ENCODE assay signal across 25 cellular contexts in genomic region chr15:98711810-98712209, GRCh38.
DNase-seq lines count a peak whose midpoint lies in the region; ATAC-seq and TF ChIP-seq lines count a peak whose summit lies in the region.
"Had no signal": no experiment of that assay in that cellular context is flagged by ENCODE, and none has a peak within 500 bp of the region (broad histone marks: within the 10 kb centered on the region; RNA-seq: fewer than 3 reads in every experiment).

No MANE protein-coding gene starts in this region.

- POLR2A ChIA-PET in CD4-positive, alpha-beta T cell (lab: Charles Lee): no interaction called here
- POLR2A ChIA-PET in HEK293 (lab: Yijun Ruan, JAX): no interaction called here

- H3K4me1 Mint-ChIP-seq in activated naive CD4-positive, alpha-beta T cell treated with anti-CD3 and anti-CD28 coated beads for 36 hours (ENCODE audit: low read depth): peaks cover 63% of the 10 kb centered on the region
- peaks cover 64% of the 10 kb centered on the region for H3K4me1 Mint-ChIP-seq in CD4-positive, alpha-beta T cell (ENCODE audit: low read depth)
- H3K4me1 Mint-ChIP-seq in endothelial cell (ENCODE audit: unreplicated experiment): peaks cover 64% of the 10 kb centered on the region

- no peak overlapping the region for H3K4me3 Mint-ChIP-seq in activated naive CD4-positive, alpha-beta T cell treated with anti-CD3 and anti-CD28 coated beads for 36 hours
- H3K4me3 Mint-ChIP-seq in CD4-positive, alpha-beta T cell: no peak overlapping the region
- H3K4me3 Mint-ChIP-seq in endothelial cell (ENCODE audit: unreplicated experiment): peak overlapping the region; percentile 13
- H3K4me3 Mint-ChIP-seq: CD14-positive monocyte had no signal

- CTCF ChIA-PET in activated naive CD4-positive, alpha-beta T cell treated with anti-CD3 and anti-CD28 coated beads for 36 hours (lab: Charles Lee): no interaction called here
- CTCF ChIA-PET in CD4-positive, alpha-beta T cell (lab: Charles Lee): no interaction called here
- CTCF ChIA-PET in HEK293 (lab: Yijun Ruan, JAX): no interaction called here

- peak overlapping the region; percentile 32 for H3K27ac Mint-ChIP-seq in activated naive CD4-positive, alpha-beta T cell treated with anti-CD3 and anti-CD28 coated beads for 36 hours
- peak overlapping the region; percentile 27 for H3K27ac Mint-ChIP-seq in CD4-positive, alpha-beta T cell
- H3K27ac Mint-ChIP-seq in endothelial cell (ENCODE audit: unreplicated experiment): peak overlapping the region; percentile 54

- H3K4me1 ChIP-seq in HEK293 (ENCODE audit: control insufficient read depth, insufficient read depth, low read length): no peaks in the 10 kb centered on the region

- H3K27me3 Mint-ChIP-seq in activated naive CD4-positive, alpha-beta T cell treated with anti-CD3 and anti-CD28 coated beads for 36 hours (ENCODE audit: low read depth): no peaks in the 10 kb centered on the region
- no peaks in the 10 kb centered on the region for H3K27me3 Mint-ChIP-seq in CD4-positive, alpha-beta T cell
- peaks cover 8% of the 10 kb centered on the region for H3K27me3 Mint-ChIP-seq in endothelial cell (ENCODE audit: unreplicated experiment)

- H3K4me3 ChIP-seq in HEK293 (ENCODE audit: low read depth, low read length): no peak overlapping the region
- H3K4me3 ChIP-seq: SJSA1 had no signal

- H3K27me3 ChIP-seq in CD4-positive, alpha-beta T cell (ENCODE audit: control insufficient read depth, insufficient read depth, low read length): no peaks in the 10 kb centered on the region
- H3K27me3 ChIP-seq: BE2C, SJSA1 had no signal

- H3K9me3 ChIP-seq in CD4-positive, alpha-beta T cell (ENCODE audit: control insufficient read depth, low read length): peaks cover 7% of the 10 kb centered on the region
- no peaks in the 10 kb centered on the region for H3K9me3 ChIP-seq in HEK293 (ENCODE audit: control insufficient read depth, insufficient read depth, low read depth, low read length)
- H3K9me3 ChIP-seq: BE2C had no signal

- no peak for TF ChIP-seq CTCF in CD4-positive, alpha-beta T cell (IDR thresholded peaks at IDR 0.05)
- TF ChIP-seq CTCF in HEK293 (tag by site-specific recombination; IDR thresholded peaks at IDR 0.05): no peak
- no peak for TF ChIP-seq CTCF in endothelial cell (IDR thresholded peaks at IDR 0.05; ENCODE audit: unreplicated experiment)

- intact Hi-C loops in activated naive CD4-positive, alpha-beta T cell treated with anti-CD3 and anti-CD28 coated beads for 36 hours (cut with micrococcal nuclease): loop anchor here (2.0 kb wide), 1 partner anchor 43 kb away; no protein-coding TSS in a partner anchor
- intact Hi-C loops in CD4-positive, alpha-beta T cell (cut with DNase I, micrococcal nuclease): no loop called here

- peaks cover 38% of the 10 kb centered on the region for H3K36me3 Mint-ChIP-seq in activated naive CD4-positive, alpha-beta T cell treated with anti-CD3 and anti-CD28 coated beads for 36 hours (ENCODE audit: low read depth)
- peaks cover 52% of the 10 kb centered on the region for H3K36me3 Mint-ChIP-seq in CD4-positive, alpha-beta T cell (ENCODE audit: low read depth)
- peaks cover 20% of the 10 kb centered on the region for H3K36me3 Mint-ChIP-seq in endothelial cell (ENCODE audit: low read depth, unreplicated experiment)

- H3K9me3 Mint-ChIP-seq in activated naive CD4-positive, alpha-beta T cell treated with anti-CD3 and anti-CD28 coated beads for 36 hours: peaks cover 12% of the 10 kb centered on the region
- H3K9me3 Mint-ChIP-seq in CD4-positive, alpha-beta T cell: peaks cover 2% of the 10 kb centered on the region
- no peaks in the 10 kb centered on the region for H3K9me3 Mint-ChIP-seq in endothelial cell (ENCODE audit: unreplicated experiment)

- peaks cover 4 to 18% of the 10 kb centered on the region in 2 experiments; a peak in 1 of 3 replicates for H3K36me3 ChIP-seq in HEK293 (ENCODE audit: control insufficient read depth in 2 of 2, insufficient read depth in 1 of 2, low read length in 2 of 2)

- ATAC-seq in CD4-positive, alpha-beta T cell (ENCODE audit: poor library complexity): no peak
- no peak for ATAC-seq in GM21529 (IDR thresholded peaks at IDR 0.05; ENCODE audit: unreplicated experiment)

- no peak for DNase-seq in activated naive CD4-positive, alpha-beta T cell treated with anti-CD3 and anti-CD28 coated beads for 36 hours
- no peak for DNase-seq in activated naive CD4-positive, alpha-beta T cell treated with anti-CD3 and anti-CD28 coated beads, Interleukin-2, amount 50 U/mL, for 16 hours
- no peak for DNase-seq in CD4-positive, alpha-beta T cell
- DNase-seq in endothelial cell (ENCODE audit: low spot score) (no peak), DMS79 treated with DMSO at 0.1 percent for 48 hours (lab: John Stamatoyannopoulos, UW) (no peak), NCI-H345 treated with DMSO at 0.1 percent for 48 hours (lab: John Stamatoyannopoulos, UW; ENCODE audit: unreplicated experiment) (no peak)
- DNase-seq: 8988T, ACHN, BE2C, DMS53, KBM-7, MV-4-11, NCI-H1105, NCI-H1436 treated with DMSO at 0.1 percent for 48 hours, NCI-H1930, NCI-H2107, NCI-H446, NCI-H524 treated with DMSO at 0.1 percent for 48 hours, NCI-H774, Right ventricle myocardium superior, RPMI8226 had no signal

- no peak overlapping the region for H3K27ac ChIP-seq in CD4-positive, alpha-beta T cell (ENCODE audit: low read depth, low read length)
- no peak overlapping the region for H3K27ac ChIP-seq in HEK293 (ENCODE audit: extremely low read depth, low read depth, low read length)
- H3K27ac ChIP-seq: SJSA1 had no signal

TF ChIP-seq in HEK293, 187 proteins besides CTCF, POLR2A, EP300 and RAD21:
- peak; percentile 24 for TF ChIP-seq SETDB1 (IDR thresholded peaks at IDR 0.05; ENCODE audit: insufficient read length, low read length)
- no peak for TF ChIP-seq ZNF121 (tag by site-specific recombination; IDR thresholded peaks at IDR 0.05)
